In genomic region chr3:177820683-177821316, GRCh38 we compare ENCODE assay signal across 11 cellular contexts.
DNase-seq lines count a peak whose midpoint lies in the region; ATAC-seq, FAIRE-seq and TF ChIP-seq lines count a peak whose summit lies in the region.
"Had no signal": no experiment of that assay in that cellular context is flagged by ENCODE, and none has a peak within 500 bp of the region (broad histone marks: within the 10 kb centered on the region; RNA-seq: fewer than 3 reads in every experiment).

No MANE protein-coding gene starts in this region.

- H3K27ac ChIP-seq in transverse colon: no peak overlapping the region

- H3K36me3 ChIP-seq in transverse colon: no peaks in the 10 kb centered on the region
- H3K36me3 ChIP-seq: thoracic aorta had no signal

- peaks cover 20% of the 10 kb centered on the region for H3K4me1 Mint-ChIP-seq in stimulated activated memory B cell treated with anti-CD40 and anti-IgM and Interleukin-4, amounts not matched to agents 10 μg/mL and 1 μg/mL and 100 μg/mL, for 72 hours

- H3K9me3 Mint-ChIP-seq in stimulated activated memory B cell treated with anti-CD40 and anti-IgM and Interleukin-4, amounts not matched to agents 10 μg/mL and 1 μg/mL and 100 μg/mL, for 72 hours: no peaks in the 10 kb centered on the region

- WGBS in transverse colon (ENCODE audit: low coverage in 1 of 2), 2 donors: 41 to 57% methylated on average over 2 of the region's 2 CpGs

- H3K4me3 Mint-ChIP-seq in stimulated activated memory B cell treated with anti-CD40 and anti-IgM and Interleukin-4, amounts not matched to agents 10 μg/mL and 1 μg/mL and 100 μg/mL, for 72 hours: peak overlapping the region; percentile 41

- H3K4me3 ChIP-seq in transverse colon: no peak overlapping the region
- H3K4me3 ChIP-seq: thoracic aorta had no signal

- intact Hi-C loops in transverse colon (cut with DNase I; ENCODE audit: low total_unique reads): no loop called here

- peak; percentile 72 for FAIRE-seq in GM19239 (lab: Jason Lieb, UNC)
- FAIRE-seq: GM18507 had no signal

- H3K36me3 Mint-ChIP-seq in stimulated activated memory B cell treated with anti-CD40 and anti-IgM and Interleukin-4, amounts not matched to agents 10 μg/mL and 1 μg/mL and 100 μg/mL, for 72 hours: no peaks in the 10 kb centered on the region

- no peak for DNase-seq in GM19239 (ENCODE audit: insufficient read length, low spot score)
- DNase-seq in SIG-M5 (lab: John Stamatoyannopoulos, UW): peak; percentile 19
- DNase-seq in NCI-H1105 treated with DMSO at 0.1 percent for 48 hours (lab: John Stamatoyannopoulos, UW): no peak
- no peak for DNase-seq in transverse colon
- DNase-seq in T-helper 1 cell: no peak
- DNase-seq: amniotic stem cell, T-helper 2 cell had no signal

- peak overlapping the region; percentile 67 for H3K27ac Mint-ChIP-seq in stimulated activated memory B cell treated with anti-CD40 and anti-IgM and Interleukin-4, amounts not matched to agents 10 μg/mL and 1 μg/mL and 100 μg/mL, for 72 hours

- in situ Hi-C loops in transverse colon (cut with MboI; ENCODE audit: low pct_ligation_motif_present in 1 of 4, low pct_unique_long_range_greater_than_20kb in 1 of 4, low sequenced_read_pairs in 3 of 4): no loop called here

- peak; percentile 67 for ATAC-seq in HG02973 (IDR thresholded peaks at IDR 0.05; ENCODE audit: unreplicated experiment)
- peak; percentile 85 for ATAC-seq in stimulated activated memory B cell treated with anti-CD40 and anti-IgM and Interleukin-4, amounts not matched to agents 10 μg/mL and 1 μg/mL and 100 μg/mL, for 72 hours

- no peak for TF ChIP-seq CTCF in transverse colon (IDR thresholded peaks at IDR 0.05)

- H3K27me3 Mint-ChIP-seq in stimulated activated memory B cell treated with anti-CD40 and anti-IgM and Interleukin-4, amounts not matched to agents 10 μg/mL and 1 μg/mL and 100 μg/mL, for 72 hours: no peaks in the 10 kb centered on the region

- H3K9me3 ChIP-seq in transverse colon: no peaks in the 10 kb centered on the region
- H3K9me3 ChIP-seq: thoracic aorta had no signal

- no peak for TF ChIP-seq EP300 in transverse colon (IDR thresholded peaks at IDR 0.05; ENCODE audit: low read depth)

- no peak for TF ChIP-seq POLR2A in transverse colon (IDR thresholded peaks at IDR 0.05)

- H3K4me1 ChIP-seq in transverse colon: peaks cover 0 to 35% (median 4%) of the 10 kb centered on the region in 4 donors

- no peaks in the 10 kb centered on the region for H3K27me3 ChIP-seq in transverse colon
